ENCODE assay signal across 18 cellular contexts in the genomic region with DNA sequence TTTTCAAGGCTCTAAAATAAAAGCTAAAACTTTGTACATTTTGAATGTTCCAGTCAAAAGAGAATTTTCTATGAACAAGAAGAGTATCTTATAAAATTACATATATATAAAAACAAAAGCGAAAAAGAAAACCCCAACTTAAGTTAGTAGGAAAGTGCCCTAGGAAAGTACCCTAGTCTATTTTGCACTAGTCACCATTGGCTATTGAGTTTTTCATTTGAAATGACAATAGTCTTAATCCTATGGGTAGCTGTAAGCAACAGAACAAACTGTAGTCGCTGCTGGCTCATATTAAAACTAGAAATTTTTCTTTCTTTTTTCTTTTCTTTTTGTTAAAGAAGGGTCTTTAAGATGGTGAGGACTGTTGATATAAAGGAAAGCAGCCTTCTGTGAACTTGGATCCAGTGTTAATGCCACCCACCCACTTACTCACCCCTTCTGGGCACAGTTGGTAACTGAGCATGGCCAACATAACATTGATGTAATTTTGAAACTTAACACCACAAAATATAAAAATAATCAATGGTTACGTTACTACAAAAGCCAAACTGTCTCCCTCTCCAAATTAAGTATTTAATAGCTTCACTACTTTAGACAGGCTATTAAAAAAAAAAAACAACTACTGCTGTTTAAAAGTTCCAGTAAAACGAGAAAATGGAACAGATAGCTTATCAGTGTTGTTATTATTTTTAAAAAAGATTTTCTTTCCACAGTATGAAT.
DNase-seq lines count a peak whose midpoint lies in the region; ATAC-seq and TF ChIP-seq lines count a peak whose summit lies in the region.
"Had no signal": no experiment of that assay in that cellular context is flagged by ENCODE, and none has a peak within 500 bp of the region (broad histone marks: within the 10 kb centered on the region; RNA-seq: fewer than 3 reads in every experiment).

No MANE protein-coding gene starts in this region.

- H3K9me2 ChIP-seq in Karpas-422 (replicated peaks; ENCODE audit: insufficient read depth, low read length), result no peaks in the 10 kb centered on the region

- no peak overlapping the region for H2AFZ ChIP-seq in Karpas-422 (ENCODE audit: low read length)
- H2AFZ ChIP-seq in neural progenitor cell (replicated peaks), result no peak overlapping the region

- no peak overlapping the region for H3K4me3 Mint-ChIP-seq in activated CD8-positive, alpha-beta T cell treated with anti-CD3 and anti-CD28 coated beads for 36 hours
- no peak overlapping the region for H3K4me3 Mint-ChIP-seq in activated CD8-positive, alpha-beta T cell treated with anti-CD3 and anti-CD28 coated beads, Interleukin-2, amount 10 ng/mL, durations not matched to agents 7 days and 5 days
- no peak overlapping the region for H3K4me3 Mint-ChIP-seq in neural progenitor cell
- H3K4me3 Mint-ChIP-seq: B cell, CD14-positive monocyte, H9 had no signal

- H3K27ac ChIP-seq in Karpas-422 (ENCODE audit: low read length), result 0 out of 2 replicates have a peak overlapping the region, but pooled peaks have one; percentile 2
- H3K27ac ChIP-seq in neural progenitor cell, result peak overlapping the region; percentile 55

- peaks cover 8% of the 10 kb centered on the region for H3F3A ChIP-seq in neural progenitor cell (ENCODE audit: low read depth)

- in situ Hi-C loops in ACHN (cut with HindIII; ENCODE audit: low pct_ligation_motif_present, low pct_unique_long_range_greater_than_20kb, low sequenced_read_pairs), result no loop called here

- H3K9ac ChIP-seq in Karpas-422 (ENCODE audit: low read length) (no peak overlapping the region), neural progenitor cell (no peak overlapping the region)

- H3K4me1 ChIP-seq in Karpas-422 (ENCODE audit: low read length), result peaks cover 37% of the 10 kb centered on the region
- H3K4me1 ChIP-seq in neural progenitor cell, result peaks cover 28% of the 10 kb centered on the region

- no peak for TF ChIP-seq CTCF in activated CD8-positive, alpha-beta T cell treated with anti-CD3 and anti-CD28 coated beads for 36 hours (IDR thresholded peaks at IDR 0.05)
- TF ChIP-seq CTCF in neural progenitor cell (IDR thresholded peaks at IDR 0.05), result no peak

- H3K27me3 ChIP-seq in Karpas-422 (ENCODE audit: low read length), result no peaks in the 10 kb centered on the region
- no peaks in the 10 kb centered on the region for H3K27me3 ChIP-seq in neural progenitor cell

- H3K36me3 ChIP-seq in Karpas-422 (ENCODE audit: insufficient read depth, low read length), result no peaks in the 10 kb centered on the region; the same call in 1 of the 2 replicates
- H3K36me3 ChIP-seq in neural progenitor cell, result no peaks in the 10 kb centered on the region

- H3K4me3 ChIP-seq in Karpas-422 (ENCODE audit: low read length), result no peak overlapping the region
- H3K4me3 ChIP-seq in neural progenitor cell, result no peak overlapping the region

- H4K20me1 ChIP-seq in Karpas-422 (ENCODE audit: insufficient read depth, low read depth, low read length) (no peaks in the 10 kb centered on the region), neural progenitor cell (ENCODE audit: low read depth) (peaks cover 28% of the 10 kb centered on the region)

- POLR2A ChIA-PET in activated CD8-positive, alpha-beta T cell treated with anti-CD3 and anti-CD28 coated beads for 36 hours (lab: Charles Lee), result no interaction called here
- POLR2A ChIA-PET in activated CD8-positive, alpha-beta T cell treated with anti-CD3 and anti-CD28 coated beads, Interleukin-2, amount 10 ng/mL, durations not matched to agents 7 days and 5 days (lab: Charles Lee), result no interaction called here

- peaks cover 9% of the 10 kb centered on the region for H3K36me3 Mint-ChIP-seq in activated CD8-positive, alpha-beta T cell treated with anti-CD3 and anti-CD28 coated beads for 36 hours (ENCODE audit: low read depth)
- peaks cover 13% of the 10 kb centered on the region for H3K36me3 Mint-ChIP-seq in activated CD8-positive, alpha-beta T cell treated with anti-CD3 and anti-CD28 coated beads, Interleukin-2, amount 10 ng/mL, durations not matched to agents 7 days and 5 days (ENCODE audit: low read depth)
- peaks cover 10% of the 10 kb centered on the region for H3K36me3 Mint-ChIP-seq in neural progenitor cell

- H3K79me2 ChIP-seq in Karpas-422 (ENCODE audit: low read length) (peaks cover 97% of the 10 kb centered on the region), neural progenitor cell (ENCODE audit: low read depth) (peaks cover 50% of the 10 kb centered on the region)

- CTCF ChIA-PET in activated CD8-positive, alpha-beta T cell treated with anti-CD3 and anti-CD28 coated beads for 36 hours (lab: Charles Lee), result interaction anchor here (1.2 to 1.6 kb wide), 3 partner anchors 8 to 195 kb away, joined by 3 to 6 read pairs (median 4); no protein-coding TSS in a partner anchor
- CTCF ChIA-PET in activated CD8-positive, alpha-beta T cell treated with anti-CD3 and anti-CD28 coated beads, Interleukin-2, amount 10 ng/mL, durations not matched to agents 7 days and 5 days (lab: Charles Lee), result interaction anchor here (1.0 kb wide), 2 partner anchors 8 to 219 kb away, joined by 3 read pairs; no protein-coding TSS in a partner anchor

- H3K4me1 Mint-ChIP-seq in activated CD8-positive, alpha-beta T cell treated with anti-CD3 and anti-CD28 coated beads for 36 hours (ENCODE audit: low read depth), result peaks cover 12% of the 10 kb centered on the region
- H3K4me1 Mint-ChIP-seq in activated CD8-positive, alpha-beta T cell treated with anti-CD3 and anti-CD28 coated beads, Interleukin-2, amount 10 ng/mL, durations not matched to agents 7 days and 5 days (ENCODE audit: low read depth), result peaks cover 11% of the 10 kb centered on the region
- H3K4me1 Mint-ChIP-seq in neural progenitor cell, result peaks cover 5% of the 10 kb centered on the region

- H3K4me2 ChIP-seq in Karpas-422 (ENCODE audit: low read depth, low read length, poor library complexity, severe bottlenecking) (no peak overlapping the region), neural progenitor cell (no peak overlapping the region)

- ATAC-seq in activated CD8-positive, alpha-beta T cell treated with anti-CD3 and anti-CD28 coated beads for 36 hours, result peak; percentile 42
- no peak for ATAC-seq in activated CD8-positive, alpha-beta T cell treated with anti-CD3 and anti-CD28 coated beads, Interleukin-2, amount 10 ng/mL, durations not matched to agents 7 days and 5 days
- ATAC-seq: Panc1, SK-N-SH treated with all-trans-retinoic acid at 6 μM for 48 hours had no signal

- H3K27ac Mint-ChIP-seq in activated CD8-positive, alpha-beta T cell treated with anti-CD3 and anti-CD28 coated beads for 36 hours, result no peak overlapping the region
- H3K27ac Mint-ChIP-seq in activated CD8-positive, alpha-beta T cell treated with anti-CD3 and anti-CD28 coated beads, Interleukin-2, amount 10 ng/mL, durations not matched to agents 7 days and 5 days, result no peak overlapping the region
- no peak overlapping the region for H3K27ac Mint-ChIP-seq in neural progenitor cell
- H3K27ac Mint-ChIP-seq: B cell had no signal

- no peaks in the 10 kb centered on the region for H3K9me3 Mint-ChIP-seq in activated CD8-positive, alpha-beta T cell treated with anti-CD3 and anti-CD28 coated beads for 36 hours
- no peaks in the 10 kb centered on the region for H3K9me3 Mint-ChIP-seq in activated CD8-positive, alpha-beta T cell treated with anti-CD3 and anti-CD28 coated beads, Interleukin-2, amount 10 ng/mL, durations not matched to agents 7 days and 5 days (ENCODE audit: insufficient read depth)
- H3K9me3 Mint-ChIP-seq in neural progenitor cell, result no peaks in the 10 kb centered on the region
- H3K9me3 Mint-ChIP-seq: CD14-positive monocyte, H9 had no signal

- DNase-seq in activated CD8-positive, alpha-beta T cell treated with anti-CD3 and anti-CD28 coated beads for 36 hours, result no peak
- no peak for DNase-seq in activated CD8-positive, alpha-beta T cell treated with anti-CD3 and anti-CD28 coated beads, Interleukin-2, amount 10 ng/mL, durations not matched to agents 7 days and 5 days
- no peak for DNase-seq in Karpas-422
- no peak for DNase-seq in neural progenitor cell (ENCODE audit: low spot score)
- DNase-seq in ACHN, result no peak
- no peak for DNase-seq in NCI-H82 treated with DMSO at 0.1 percent for 48 hours (lab: John Stamatoyannopoulos, UW; ENCODE audit: unreplicated experiment)
- no peak for DNase-seq in midbrain (lab: John Stamatoyannopoulos, UW)
- DNase-seq: H9, KBM-7, NCI-H1694, NCI-H2081 treated with DMSO at 0.1 percent for 48 hours, NCI-H446 treated with DMSO at 0.1 percent for 48 hours, NCI-H526 treated with DMSO at 0.1 percent for 48 hours, SIG-M5 had no signal

- no peaks in the 10 kb centered on the region for H3K27me3 Mint-ChIP-seq in activated CD8-positive, alpha-beta T cell treated with anti-CD3 and anti-CD28 coated beads for 36 hours
- H3K27me3 Mint-ChIP-seq in activated CD8-positive, alpha-beta T cell treated with anti-CD3 and anti-CD28 coated beads, Interleukin-2, amount 10 ng/mL, durations not matched to agents 7 days and 5 days (ENCODE audit: low read depth), result no peaks in the 10 kb centered on the region
- H3K27me3 Mint-ChIP-seq in neural progenitor cell (ENCODE audit: insufficient read depth, low read depth), result no peaks in the 10 kb centered on the region
- H3K27me3 Mint-ChIP-seq: B cell had no signal

- H3K9me3 ChIP-seq in Karpas-422 (ENCODE audit: low read length), result no peaks in the 10 kb centered on the region
- no peaks in the 10 kb centered on the region for H3K9me3 ChIP-seq in neural progenitor cell (ENCODE audit: low read depth)

- intact Hi-C loops in activated CD8-positive, alpha-beta T cell treated with anti-CD3 and anti-CD28 coated beads for 36 hours (cut with micrococcal nuclease), result no loop called here
